ENCODE assay signal across 1 cellular context in the genomic region with DNA sequence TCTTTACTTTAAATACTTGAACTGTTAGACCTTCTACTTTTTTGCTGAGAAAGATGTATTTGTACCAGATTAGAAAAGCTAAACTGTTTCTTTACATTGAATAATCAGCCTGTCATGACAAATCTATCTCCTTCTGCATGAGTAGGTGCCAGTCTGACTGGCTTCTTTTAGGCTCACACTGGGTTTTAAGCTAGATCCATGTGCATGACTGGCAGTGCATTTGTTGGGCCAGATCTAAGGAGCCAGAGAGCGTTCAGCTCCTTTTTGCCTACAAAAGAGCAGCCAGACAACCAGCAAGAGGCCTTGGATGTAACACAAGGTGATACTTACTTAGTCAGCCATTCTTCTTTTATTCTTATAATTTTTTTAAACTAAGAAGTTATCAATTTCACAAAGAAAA.
TF ChIP-seq lines count a peak whose summit lies in the region.

No MANE protein-coding gene starts in this region.

TF ChIP-seq in HepG2, 621 proteins besides CTCF, POLR2A, EP300 and RAD21 (continued from another document):
- no peak for TF ChIP-seq MYNN (CRISPR knock-in tag; IDR thresholded peaks at IDR 0.05; ENCODE audit: low read depth)
- no peak for TF ChIP-seq TOPORS (CRISPR knock-in tag; IDR thresholded peaks at IDR 0.05)
- TF ChIP-seq ZNF264 (CRISPR knock-in tag; IDR thresholded peaks at IDR 0.05), result no peak
- peak; percentile 87 for TF ChIP-seq RBM22 (optimal IDR thresholded peaks at IDR 0.05; ENCODE audit: low read length)
TF ChIP-seq in HepG2: peak in this region for 1.
